In genomic region chr1:208129057-208129456, GRCh38 we compare ENCODE assay signal across 16 cellular contexts.
A peak's percentile ranks its signal among the peaks of the same experiment; 100 is the strongest.
DNase-seq lines count a peak whose midpoint lies in the region; ATAC-seq, FAIRE-seq and TF ChIP-seq lines count a peak whose summit lies in the region.
"Had no signal": no experiment of that assay in that cellular context is flagged by ENCODE, and none has a peak within 500 bp of the region (broad histone marks: within the 10 kb centered on the region; RNA-seq: fewer than 3 reads in every experiment).

No MANE protein-coding gene starts in this region.

- H2AFZ ChIP-seq in H1 (ENCODE audit: low read length), result no peak overlapping the region
- H2AFZ ChIP-seq: GM23338 had no signal

- no peak overlapping the region for H3K56ac ChIP-seq in H1 (replicated peaks; ENCODE audit: insufficient read length, low read depth, low read length)

- H4K20me1 ChIP-seq in H1 (replicated peaks in 1 of 2; ENCODE audit: control insufficient read depth in 1 of 2, insufficient read depth in 2 of 2, low read length in 2 of 2), result no peaks in the 10 kb centered on the region

- no peak overlapping the region for H2BK12ac ChIP-seq in H1 (ENCODE audit: low read depth, low read length)

- H3K14ac ChIP-seq in H1 (ENCODE audit: insufficient read length), result no peak overlapping the region

- no peak overlapping the region for H3K9ac ChIP-seq in H1 (replicated peaks in 1 of 4; ENCODE audit: extremely low read depth in 1 of 4, low read depth in 3 of 4, low read length in 3 of 4)

- no peaks in the 10 kb centered on the region for H3K79me2 ChIP-seq in H1 (ENCODE audit: control insufficient read depth in 1 of 2, insufficient read depth in 2 of 2, low read length in 2 of 2)

- H4K8ac ChIP-seq in H1 (ENCODE audit: extremely low read depth, insufficient read depth, low read length), result no peak overlapping the region

- WGBS in H1 (ENCODE audit: extremely low coverage in 1 of 2, insufficient coverage in 1 of 2, insufficient read length in 1 of 2, insufficient replicate concordance in 2 of 2, low coverage in 1 of 2, low lambda C conversion rate in 2 of 2, missing lambda C conversion rate in 1 of 2), 2 experiments, result 42% methylated on average over 1 of the region's 1 CpG; no CpG with 5 or more reads in 1 of the 2 experiments

- no peak overlapping the region for H3K18ac ChIP-seq in H1 (ENCODE audit: extremely low read depth, low read length)

- TF ChIP-seq CTCF in H1 (IDR thresholded peaks at IDR 0.05; ENCODE audit: control extremely low read depth in 1 of 3, insufficient read depth in 1 of 3, low read depth in 1 of 3, low read length in 3 of 3), result no peak

- DNase-seq in NCI-H345 (lab: John Stamatoyannopoulos, UW), result peak; percentile 17
- no peak for DNase-seq in NCI-H345 treated with DMSO at 0.1 percent for 48 hours (lab: John Stamatoyannopoulos, UW; ENCODE audit: unreplicated experiment)
- peak; percentile 35 for DNase-seq in EH (ENCODE audit: low read depth)
- DNase-seq in H1 (ENCODE audit: low read depth in 1 of 2, low spot score in 2 of 2), result no peak
- no peak for DNase-seq in stimulated activated naive CD4-positive, alpha-beta T cell treated with Interleukin-2 at 50 U/mL for 16 hours (lab: John Stamatoyannopoulos, UW)
- no peak for DNase-seq in MG63
- DNase-seq: C1 segment of cervical spinal cord; Caco-2; CD4-positive, CD25-positive, alpha-beta regulatory T cell; CD8-positive, alpha-beta memory T cell; GDM1; H9 had no signal

- no peak for TF ChIP-seq EP300 in H1 (IDR thresholded peaks at IDR 0.05; ENCODE audit: borderline replicate concordance in 1 of 2, low read depth in 2 of 2, low read length in 2 of 2)

- no peak overlapping the region for H3K27ac ChIP-seq in H1 (ENCODE audit: low read depth, low read length)
- H3K27ac ChIP-seq: HL-60 had no signal

- H2AK5ac ChIP-seq in H1 (ENCODE audit: low read depth, low read length), result no peak overlapping the region

- H3K9me3 ChIP-seq in H1 (ENCODE audit: insufficient read depth in 2 of 2, low read depth in 1 of 2, low read length in 1 of 2), result no peaks in the 10 kb centered on the region
- H3K9me3 ChIP-seq in MG63, result no peaks in the 10 kb centered on the region
- H3K9me3 ChIP-seq: Caco-2 had no signal

- no peak overlapping the region for H3K23ac ChIP-seq in H1 (ENCODE audit: insufficient read length)

- peaks cover 6 to 13% (median 9%) of the 10 kb centered on the region in 4 experiments; a peak in 6 of 7 replicates for H3K4me1 ChIP-seq in H1 (replicated peaks in 1 of 4; ENCODE audit: control insufficient read depth in 3 of 4, insufficient read depth in 4 of 4, low read length in 3 of 4)

- POLR2A ChIA-PET in H1 (lab: Charles Lee; ENCODE audit: partially characterized antibody), result interaction anchor here (1.7 kb wide), 1 partner anchor 9 kb away, joined by 4 read pairs; no protein-coding TSS in a partner anchor

- CTCF ChIA-PET in H1 (lab: Charles Lee; ENCODE audit: partially characterized antibody), result interaction anchor here (1.0 to 6.8 kb wide), 16 partner anchors 11 to 244 kb away, joined by 3 to 82 read pairs (median 6); no protein-coding TSS in a partner anchor

- H3K4me3 ChIP-seq in H1 (ENCODE audit: extremely low read depth in 1 of 4, insufficient read depth in 2 of 4, low read depth in 3 of 4, low read length in 4 of 4), result no peak overlapping the region
- H3K4me3 ChIP-seq in MG63, result no peak overlapping the region
- H3K4me3 ChIP-seq: GM23338 had no signal

- no peak overlapping the region for H2BK120ac ChIP-seq in H1 (replicated peaks; ENCODE audit: low read depth, low read length)

- no peak overlapping the region for H4K91ac ChIP-seq in H1 (replicated peaks; ENCODE audit: insufficient read length, low read length)

- no peak overlapping the region for H2BK5ac ChIP-seq in H1 (ENCODE audit: low read depth, low read length)

- no peaks in the 10 kb centered on the region for H3K23me2 ChIP-seq in H1 (ENCODE audit: low read depth, low read length)

- H3K4ac ChIP-seq in H1 (replicated peaks; ENCODE audit: insufficient read length, low read depth, low read length), result no peak overlapping the region

- TF ChIP-seq POLR2A in H1 (IDR thresholded peaks at IDR 0.05; ENCODE audit: control extremely low read depth in 1 of 2, low read depth in 2 of 2, low read length in 2 of 2), result no peak

- no peak overlapping the region for H4K5ac ChIP-seq in H1 (ENCODE audit: insufficient read length, low read depth, low read length)

- H2BK15ac ChIP-seq in H1 (ENCODE audit: low read length), result 0 out of 2 replicates have a peak overlapping the region, but pooled peaks have one; percentile 40

- no peak overlapping the region for H2BK20ac ChIP-seq in H1 (ENCODE audit: low read length)

- no peak overlapping the region for H3K4me2 ChIP-seq in H1 (ENCODE audit: insufficient read depth in 1 of 2, low read depth in 2 of 2, low read length in 2 of 2)
- H3K4me2 ChIP-seq: GM23338 had no signal

- ATAC-seq in HG03378 (IDR thresholded peaks at IDR 0.05; ENCODE audit: unreplicated experiment), result no peak
- ATAC-seq: GM23338 had no signal

- H3K79me1 ChIP-seq in H1 (ENCODE audit: low read depth, low read length), result no peaks in the 10 kb centered on the region

- H3K36me3 ChIP-seq in H1 (ENCODE audit: control insufficient read depth in 2 of 4, insufficient read depth in 4 of 4, low read length in 3 of 4) (no peaks in the 10 kb centered on the region), MG63 (no peaks in the 10 kb centered on the region)

- no peak for FAIRE-seq in H1 (lab: Jason Lieb, UNC)
- FAIRE-seq: D721Med had no signal

- TF ChIP-seq RAD21 in H1 (IDR thresholded peaks at IDR 0.05 in 1 of 2, conservative IDR thresholded peaks at IDR 0.05 in 1 of 2; ENCODE audit: low read depth in 2 of 2, low read length in 2 of 2), result no peak

- H3K27me3 ChIP-seq in H1 (replicated peaks in 1 of 4; ENCODE audit: control insufficient read depth in 3 of 4, extremely low read depth in 1 of 4, insufficient read depth in 3 of 4, low read length in 3 of 4) (peaks cover 0 to 10% (median 4%) of the 10 kb centered on the region in 4 experiments; a peak in 2 of 7 replicates), MG63 (no peaks in the 10 kb centered on the region)

TF ChIP-seq in H1, 55 proteins besides CTCF, POLR2A, EP300 and RAD21:
- TF ChIP-seq ATF3 (IDR thresholded peaks at IDR 0.05; ENCODE audit: insufficient read depth, low read depth, low read length), result no peak
- TF ChIP-seq PHF8 (conservative IDR thresholded peaks at IDR 0.05; ENCODE audit: low read depth, low read length), result no peak
- TF ChIP-seq CBX8 (IDR thresholded peaks at IDR 0.05; ENCODE audit: borderline replicate concordance, low read depth, low read length), result no peak
- no peak for TF ChIP-seq EGR1 (IDR thresholded peaks at IDR 0.05; ENCODE audit: borderline replicate concordance, low read depth, low read length)
- no peak for TF ChIP-seq TAF7 (optimal IDR thresholded peaks at IDR 0.05; ENCODE audit: borderline replicate concordance, low read depth, low read length)
- TF ChIP-seq TBP (IDR thresholded peaks at IDR 0.05; ENCODE audit: low read depth, low read length), result no peak
- no peak for TF ChIP-seq BCL11A (IDR thresholded peaks at IDR 0.05; ENCODE audit: low read depth in 2 of 2, low read length in 2 of 2)
- no peak for TF ChIP-seq JUND (IDR thresholded peaks at IDR 0.05; ENCODE audit: low read length)
- TF ChIP-seq E2F6 (IDR thresholded peaks at IDR 0.05), result no peak
- TF ChIP-seq GABPA (IDR thresholded peaks at IDR 0.05; ENCODE audit: borderline replicate concordance, insufficient read depth, low read length), result no peak
- TF ChIP-seq MAX (IDR thresholded peaks at IDR 0.05), result no peak
- TF ChIP-seq NANOG (IDR thresholded peaks at IDR 0.05; ENCODE audit: insufficient read depth, low read depth, low read length, poor library complexity, severe bottlenecking), result no peak
- no peak for TF ChIP-seq GTF2F1 (IDR thresholded peaks at IDR 0.05; ENCODE audit: borderline replicate concordance, low read depth, low read length)
- TF ChIP-seq SRF (IDR thresholded peaks at IDR 0.05; ENCODE audit: low read depth, low read length), result no peak

Comparison
In these comparisons a context has a peak if more than half of its experiments do, and no peak if none do; other contexts are left out.
1. DNase-seq: peak in NCI-H345 (single experiment) and EH (single experiment); none in NCI-H345 treated with DMSO at 0.1 percent for 48 hours (single experiment), H1 (0 of 2), stimulated activated naive CD4-positive, alpha-beta T cell treated with Interleukin-2 at 50 U/mL for 16 hours (single experiment) and MG63 (single experiment).